ENCODE assay signal across 8 cellular contexts in genomic region chr2:27663463-27664244, GRCh38. TPM values are rescaled to one million over a fixed set of nuclear protein-coding genes. Genes with fewer than 3 reads are reported as not detected.
A peak's percentile ranks its signal among the peaks of the same experiment; 100 is the strongest.
DNase-seq lines count a peak whose midpoint lies in the region; ATAC-seq, FAIRE-seq and TF ChIP-seq lines count a peak whose summit lies in the region.

A gene with protein sequence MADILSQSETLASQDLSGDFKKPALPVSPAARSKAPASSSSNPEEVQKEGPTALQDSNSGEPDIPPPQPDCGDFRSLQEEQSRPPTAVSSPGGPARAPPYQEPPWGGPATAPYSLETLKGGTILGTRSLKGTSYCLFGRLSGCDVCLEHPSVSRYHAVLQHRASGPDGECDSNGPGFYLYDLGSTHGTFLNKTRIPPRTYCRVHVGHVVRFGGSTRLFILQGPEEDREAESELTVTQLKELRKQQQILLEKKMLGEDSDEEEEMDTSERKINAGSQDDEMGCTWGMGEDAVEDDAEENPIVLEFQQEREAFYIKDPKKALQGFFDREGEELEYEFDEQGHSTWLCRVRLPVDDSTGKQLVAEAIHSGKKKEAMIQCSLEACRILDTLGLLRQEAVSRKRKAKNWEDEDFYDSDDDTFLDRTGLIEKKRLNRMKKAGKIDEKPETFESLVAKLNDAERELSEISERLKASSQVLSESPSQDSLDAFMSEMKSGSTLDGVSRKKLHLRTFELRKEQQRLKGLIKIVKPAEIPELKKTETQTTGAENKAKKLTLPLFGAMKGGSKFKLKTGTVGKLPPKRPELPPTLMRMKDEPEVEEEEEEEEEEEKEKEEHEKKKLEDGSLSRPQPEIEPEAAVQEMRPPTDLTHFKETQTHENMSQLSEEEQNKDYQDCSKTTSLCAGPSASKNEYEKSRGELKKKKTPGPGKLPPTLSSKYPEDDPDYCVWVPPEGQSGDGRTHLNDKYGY (plus strand): TSS chr2:27663889. CDS start chr2:27663915, 26 bp downstream.
A gene with protein sequence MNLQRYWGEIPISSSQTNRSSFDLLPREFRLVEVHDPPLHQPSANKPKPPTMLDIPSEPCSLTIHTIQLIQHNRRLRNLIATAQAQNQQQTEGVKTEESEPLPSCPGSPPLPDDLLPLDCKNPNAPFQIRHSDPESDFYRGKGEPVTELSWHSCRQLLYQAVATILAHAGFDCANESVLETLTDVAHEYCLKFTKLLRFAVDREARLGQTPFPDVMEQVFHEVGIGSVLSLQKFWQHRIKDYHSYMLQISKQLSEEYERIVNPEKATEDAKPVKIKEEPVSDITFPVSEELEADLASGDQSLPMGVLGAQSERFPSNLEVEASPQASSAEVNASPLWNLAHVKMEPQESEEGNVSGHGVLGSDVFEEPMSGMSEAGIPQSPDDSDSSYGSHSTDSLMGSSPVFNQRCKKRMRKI (minus strand): TSS chr2:27663614. CDS start chr2:27662192, 1,422 bp downstream.

- H3K27me3 ChIP-seq in WERI-Rb-1 (ENCODE audit: insufficient read depth, low read depth, severe bottlenecking) (no peaks in the 10 kb centered on the region), bronchial epithelial cell (ENCODE audit: control insufficient read depth, insufficient read depth, low read length) (no peaks in the 10 kb centered on the region), smooth muscle cell (ENCODE audit: low read depth) (no peaks in the 10 kb centered on the region)

- WGBS in smooth muscle cell (ENCODE audit: low lambda C conversion rate), result under 1% methylated on average over 48 of the region's 48 CpGs

- DNase-seq in NCI-H2196 (lab: John Stamatoyannopoulos, UW; ENCODE audit: unreplicated experiment) (peak; percentile 77), WERI-Rb-1 (peak; percentile 75), bronchial epithelial cell (ENCODE audit: low read depth) (peak; percentile 79), iPS-NIHi7 (ENCODE audit: extremely low spot score) (peak; percentile 75), smooth muscle cell (lab: John Stamatoyannopoulos, UW; ENCODE audit: unreplicated experiment) (peak; percentile 69)

- H3K4me1 ChIP-seq in smooth muscle cell (ENCODE audit: low read depth), result peaks cover 23% of the 10 kb centered on the region

- peak; percentile 63 for TF ChIP-seq POLR2A in GM18526 (IDR thresholded peaks at IDR 0.05; ENCODE audit: extremely low read depth, insufficient read length)

- peak within 1 kb of the TSS; percentile 85 for H3K9ac ChIP-seq in smooth muscle cell (ENCODE audit: low read depth)

- peaks cover 53% of the 10 kb centered on the region for H3K79me2 ChIP-seq in smooth muscle cell (ENCODE audit: low read depth)

- peak; percentile 28 for FAIRE-seq in bronchial epithelial cell (lab: Jason Lieb, UNC)

- no peak for TF ChIP-seq CTCF in 22Rv1 (IDR thresholded peaks at IDR 0.05)
- TF ChIP-seq CTCF in WERI-Rb-1 (IDR thresholded peaks at IDR 0.05; ENCODE audit: low read depth, low read length), result no peak
- TF ChIP-seq CTCF in bronchial epithelial cell (IDR thresholded peaks at IDR 0.05; ENCODE audit: insufficient read depth, low read length, severe bottlenecking), result peak; percentile 11
- TF ChIP-seq CTCF in smooth muscle cell (IDR thresholded peaks at IDR 0.05; ENCODE audit: borderline replicate concordance, insufficient read depth, poor library complexity, severe bottlenecking), result no peak

- H3K4me2 ChIP-seq in smooth muscle cell, result peak within 1 kb of the TSS; percentile 89

- H3K9me3 ChIP-seq in WERI-Rb-1 (ENCODE audit: severe bottlenecking) (no peaks in the 10 kb centered on the region), smooth muscle cell (replicated peaks; ENCODE audit: low read depth) (no peaks in the 10 kb centered on the region)

- H3K27ac ChIP-seq in 22Rv1, result peak within 1 kb of the TSS; percentile 88
- peak within 1 kb of the TSS; percentile 97 for H3K27ac ChIP-seq in WERI-Rb-1
- peak within 1 kb of the TSS; percentile 85 for H3K27ac ChIP-seq in smooth muscle cell (ENCODE audit: low read depth)

- H3K4me3 ChIP-seq in WERI-Rb-1 (ENCODE audit: low read depth, low read length) (peak within 1 kb of the TSS; percentile 90), bronchial epithelial cell (ENCODE audit: low read depth, low read length) (peak within 1 kb of the TSS; percentile 88), smooth muscle cell (peak within 1 kb of the TSS; percentile 70)

- peak; percentile 43 for ATAC-seq in HG03103 (IDR thresholded peaks at IDR 0.05; ENCODE audit: low read depth, unreplicated experiment)

- H3K36me3 ChIP-seq in WERI-Rb-1 (peaks cover 70% of the 10 kb centered on the region), bronchial epithelial cell (ENCODE audit: control insufficient read depth, insufficient read depth, low read length) (peaks cover 10% of the 10 kb centered on the region), smooth muscle cell (ENCODE audit: low read depth) (peaks cover 13% of the 10 kb centered on the region)

- H2AFZ ChIP-seq in smooth muscle cell (ENCODE audit: low read depth), result peak within 1 kb of the TSS; percentile 94

- no peaks in the 10 kb centered on the region for H3F3A ChIP-seq in smooth muscle cell (ENCODE audit: low read depth)

- no peaks in the 10 kb centered on the region for H4K20me1 ChIP-seq in smooth muscle cell (ENCODE audit: low read depth)

RNA-seq across cellular contexts. Expression of the first gene that starts in this region (rescaled TPM):
- total RNA-seq in bronchial epithelial cell (20.5 and 27.4 TPM in 2 replicates), smooth muscle cell (27.5 and 28.7 TPM in 2 replicates)
- 26.2 and 29.7 TPM in 2 replicates for polyA plus RNA-seq in smooth muscle cell

RNA-seq across cellular contexts. Expression of the second gene that starts in this region (rescaled TPM):
- total RNA-seq in bronchial epithelial cell (10.5 and 14.7 TPM in 2 replicates), smooth muscle cell (27.6 and 29.8 TPM in 2 replicates)
- 18.9 and 27.9 TPM in 2 replicates for polyA plus RNA-seq in smooth muscle cell

Comparison
In these comparisons a context has a peak if more than half of its experiments do, and no peak if none do; other contexts are left out.
1. Peak in every context shown above with its lines: DNase-seq, ATAC-seq, H3K4me3 ChIP-seq and H3K27ac ChIP-seq.